ENCODE assay signal across 16 cellular contexts in the genomic region with DNA sequence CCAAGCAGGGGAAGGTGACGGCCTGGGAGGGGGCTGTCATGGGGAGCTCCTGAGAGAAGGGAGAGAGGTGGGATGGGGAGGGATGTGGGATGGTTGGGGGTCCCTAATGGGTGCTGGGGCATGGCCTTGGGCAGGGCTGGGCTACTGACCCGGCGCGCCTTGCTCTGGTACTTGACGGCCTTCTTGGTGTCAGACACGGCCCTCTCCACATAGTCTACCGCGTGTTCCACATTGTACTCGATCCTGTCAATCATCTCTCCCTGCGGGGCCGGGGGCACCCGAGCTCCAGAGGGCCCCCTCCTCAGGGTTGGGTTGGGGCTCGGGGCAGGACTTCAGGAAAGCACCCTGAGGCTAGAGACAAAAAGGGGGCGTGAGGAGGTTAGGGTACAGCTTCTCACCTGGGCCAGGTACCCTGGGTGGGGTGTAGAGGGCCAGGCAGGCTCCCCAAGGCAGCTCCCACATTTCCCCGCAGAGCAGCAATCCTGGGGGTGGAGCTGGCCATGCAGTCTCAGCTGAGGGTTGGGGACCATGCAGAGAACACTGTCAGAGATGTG. TPM values are rescaled to one million over a fixed set of nuclear protein-coding genes. Genes with fewer than 3 reads are reported as not detected.
DNase-seq lines count a peak whose midpoint lies in the region; ATAC-seq, FAIRE-seq and TF ChIP-seq lines count a peak whose summit lies in the region.
"Had no signal": no experiment of that assay in that cellular context is flagged by ENCODE, and none has a peak within 500 bp of the region (broad histone marks: within the 10 kb centered on the region; RNA-seq: fewer than 3 reads in every experiment).

No MANE protein-coding gene starts in this region.

- CTCF ChIA-PET in HepG2 (lab: Yijun Ruan, JAX; ENCODE audit: low intra/inter-chr PET ratio, low total read pairs), result interaction anchor here (0.7 to 2.2 kb wide), 2 partner anchors 25 to 95 kb away, joined by 3 to 15 read pairs; no protein-coding TSS in a partner anchor

- no peaks in the 10 kb centered on the region for H3K27me3 ChIP-seq in HepG2 (ENCODE audit: control insufficient read depth in 1 of 2, insufficient read depth in 2 of 2, low read length in 2 of 2)
- H3K27me3 ChIP-seq in right lobe of liver, result no peaks in the 10 kb centered on the region
- no peaks in the 10 kb centered on the region for H3K27me3 ChIP-seq in endocrine pancreas (ENCODE audit: control insufficient read depth, insufficient read depth, low read length)

- no peak overlapping the region for H3K4me2 ChIP-seq in HepG2 (ENCODE audit: low read depth, low read length)

- no peaks in the 10 kb centered on the region for H3K9me3 ChIP-seq in HepG2 (ENCODE audit: low read length)
- no peaks in the 10 kb centered on the region for H3K9me3 ChIP-seq in right lobe of liver
- no peaks in the 10 kb centered on the region for H3K9me3 ChIP-seq in T-helper 17 cell (ENCODE audit: control insufficient read depth, low read length, poor library complexity, severe bottlenecking)
- H3K9me3 ChIP-seq in endocrine pancreas (ENCODE audit: control insufficient read depth, low read length), result no peaks in the 10 kb centered on the region

- in situ Hi-C loops in HepG2 (cut with HindIII; ENCODE audit: extremely low pct_ligation_motif_present, low pct_unique_long_range_greater_than_20kb), result no loop called here

- H3K27me3 Mint-ChIP-seq in T-helper 17 cell, result no peaks in the 10 kb centered on the region

- 96% methylated on average over 13 of the region's 15 CpGs for whole genome bisulfite sequencing in HepG2 (ENCODE audit: low lambda C conversion rate)
- WGBS in right lobe of liver (ENCODE audit: insufficient coverage, low coverage, low lambda C conversion rate, missing lambda C conversion rate), result 100% methylated on average over 1 of the region's 15 CpGs

- no peak overlapping the region for H3K4me3 ChIP-seq in HepG2 (replicated peaks in 1 of 3; ENCODE audit: insufficient read depth in 1 of 3, low read depth in 2 of 3, low read length in 3 of 3)
- H3K4me3 ChIP-seq in right lobe of liver, result no peak overlapping the region
- H3K4me3 ChIP-seq in endocrine pancreas (ENCODE audit: control insufficient read depth, insufficient read depth, low read length), result no peak overlapping the region

- H3K4me1 ChIP-seq in HepG2 (ENCODE audit: insufficient read depth, low read length) (peaks cover 15% of the 10 kb centered on the region), right lobe of liver (no peaks in the 10 kb centered on the region), endocrine pancreas (ENCODE audit: control insufficient read depth, insufficient read depth, low read length) (no peaks in the 10 kb centered on the region)

- TF ChIP-seq POLR2A in HepG2 (IDR thresholded peaks at IDR 0.05; ENCODE audit: insufficient read depth in 1 of 2, low read depth in 2 of 2, low read length in 2 of 2) (no peak), right lobe of liver (IDR thresholded peaks at IDR 0.05) (no peak)

- peaks cover 4% of the 10 kb centered on the region for H3K36me3 Mint-ChIP-seq in T-helper 17 cell (ENCODE audit: low read depth)
- peaks cover 86% of the 10 kb centered on the region for H3K36me3 Mint-ChIP-seq in stimulated activated effector memory CD8-positive, alpha-beta T cell treated with anti-CD3 and anti-CD28 coated beads, Interleukin-12 subunit alpha, Interleukin-12 subunit beta, amount 100 ng/mL, for 72 hours

- H3K27ac ChIP-seq in HepG2 (ENCODE audit: extremely low read length, insufficient read depth, low read length) (no peak overlapping the region), right lobe of liver (no peak overlapping the region)

- intact Hi-C loops in HepG2 (cut with micrococcal nuclease; ENCODE audit: unreplicated experiment) (no loop called here), right lobe of liver (cut with DNase I) (no loop called here)

- POLR2A ChIA-PET in HepG2 (lab: Yijun Ruan, JAX), result interaction anchor here (0.7 to 1.4 kb wide), 4 partner anchors 9 to 94 kb away, joined by 3 to 5 read pairs (median 4); no protein-coding TSS in a partner anchor

- H3K79me2 ChIP-seq in HepG2 (ENCODE audit: insufficient read depth, low read length), result no peaks in the 10 kb centered on the region

- H3K4me3 Mint-ChIP-seq in T-helper 17 cell, result no peak overlapping the region
- no peak overlapping the region for H3K4me3 Mint-ChIP-seq in stimulated activated effector memory CD8-positive, alpha-beta T cell treated with anti-CD3 and anti-CD28 coated beads, Interleukin-12 subunit alpha, Interleukin-12 subunit beta, amount 100 ng/mL, for 72 hours
- H3K4me3 Mint-ChIP-seq: CD8-positive, alpha-beta T cell; IgD-negative memory B cell had no signal

- FAIRE-seq in HepG2 (lab: Jason Lieb, UNC), result no peak
- FAIRE-seq: D721Med had no signal

- TF ChIP-seq CTCF in HepG2 (CRISPR knock-in tag; IDR thresholded peaks at IDR 0.05) (no peak), right lobe of liver (IDR thresholded peaks at IDR 0.05) (no peak), omental fat pad (IDR thresholded peaks at IDR 0.05) (no peak)

- no peak for TF ChIP-seq RAD21 in HepG2 (CRISPR knock-in tag; IDR thresholded peaks at IDR 0.05)

- peaks cover 6 to 36% of the 10 kb centered on the region in 2 experiments for H3K36me3 ChIP-seq in HepG2 (replicated peaks in 1 of 2; ENCODE audit: control insufficient read depth in 1 of 2, insufficient read depth in 2 of 2, low read length in 2 of 2)
- peaks cover 0 to 17% (median 6%) of the 10 kb centered on the region in 4 donors for H3K36me3 ChIP-seq in right lobe of liver
- H3K36me3 ChIP-seq in endocrine pancreas (ENCODE audit: control insufficient read depth, insufficient read depth, low read length), result no peaks in the 10 kb centered on the region

- H3K4me1 Mint-ChIP-seq in T-helper 17 cell, result peaks cover 11% of the 10 kb centered on the region
- peaks cover 11% of the 10 kb centered on the region for H3K4me1 Mint-ChIP-seq in stimulated activated effector memory CD8-positive, alpha-beta T cell treated with anti-CD3 and anti-CD28 coated beads, Interleukin-12 subunit alpha, Interleukin-12 subunit beta, amount 100 ng/mL, for 72 hours

- H3K9me3 Mint-ChIP-seq in stimulated activated effector memory CD8-positive, alpha-beta T cell treated with anti-CD3 and anti-CD28 coated beads, Interleukin-12 subunit alpha, Interleukin-12 subunit beta, amount 100 ng/mL, for 72 hours, result no peaks in the 10 kb centered on the region
- H3K9me3 Mint-ChIP-seq: CD8-positive, alpha-beta T cell; IgD-negative memory B cell had no signal

- no TSS peak for BruUV-seq in HepG2 (replicated peaks; lab: Mats Ljungman, UMichigan)

- peaks cover 5% of the 10 kb centered on the region; the same call in 1 of the 2 replicates for H4K20me1 ChIP-seq in HepG2 (ENCODE audit: insufficient read depth, low read length)

- H3K27ac Mint-ChIP-seq in T-helper 17 cell, result peak overlapping the region; percentile 71
- peak overlapping the region; percentile 17 for H3K27ac Mint-ChIP-seq in stimulated activated effector memory CD8-positive, alpha-beta T cell treated with anti-CD3 and anti-CD28 coated beads, Interleukin-12 subunit alpha, Interleukin-12 subunit beta, amount 100 ng/mL, for 72 hours
- H3K27ac Mint-ChIP-seq: CD8-positive, alpha-beta T cell had no signal

- DNase-seq in HepG2 (ENCODE audit: low spot score), result no peak
- no peak for DNase-seq in right lobe of liver
- DNase-seq in T-helper 17 cell, result no peak
- no peak for DNase-seq in stimulated activated effector memory CD8-positive, alpha-beta T cell treated with anti-CD3 and anti-CD28 coated beads, Interleukin-12 subunit alpha, Interleukin-12 subunit beta, amount 100 ng/mL, for 72 hours (ENCODE audit: low spot score in 2 of 2)
- DNase-seq in A172 (ENCODE audit: low spot score), result no peak
- no peak for DNase-seq in cerebellar cortex (ENCODE audit: low spot score)
- DNase-seq in omental fat pad (ENCODE audit: low spot score), result no peak
- DNase-seq: COR-L47, DMS153, DMS79 treated with DMSO at 0.1 percent for 48 hours, GDM1 had no signal

- no peak overlapping the region for H3K9ac ChIP-seq in HepG2 (ENCODE audit: insufficient read depth, low read depth, low read length)
- peak overlapping the region; percentile 63 for H3K9ac ChIP-seq in endocrine pancreas (ENCODE audit: control insufficient read depth, insufficient read depth, low read length)

- TF ChIP-seq EP300 in HepG2 (IDR thresholded peaks at IDR 0.05; ENCODE audit: low read depth in 2 of 2, low read length in 2 of 2) (no peak), HepG2 (CRISPR knock-in tag; IDR thresholded peaks at IDR 0.05; ENCODE audit: borderline replicate concordance) (no peak)

- H2AFZ ChIP-seq in HepG2 (ENCODE audit: low read length), result no peak overlapping the region

- ATAC-seq in HepG2, result no peak
- ATAC-seq in right lobe of liver, result no peak
- ATAC-seq in T-helper 17 cell, result no peak
- no peak for ATAC-seq in stimulated activated effector memory CD8-positive, alpha-beta T cell treated with anti-CD3 and anti-CD28 coated beads, Interleukin-12 subunit alpha, Interleukin-12 subunit beta, amount 100 ng/mL, for 72 hours
- no peak for ATAC-seq in omental fat pad (ENCODE audit: low FRiP score)

RNA-seq across cellular contexts. Expression of a gene that starts 17.3 kb away (rescaled TPM):
- total RNA-seq in HepG2 (2016; rRNA removed; fragmentation: Illumina TruSeq; extraction: Trizol), result 37.5 and 47.5 TPM in 2 replicates
- 25.0 and 27.0 TPM in 2 replicates for total RNA-seq in HepG2 (2016; cell fraction: cytosol; rRNA removed; fragmentation: Illumina TruSeq; extraction: Trizol; ENCODE audit: low read depth)
- total RNA-seq in HepG2 (2016; cell fraction: insoluble cytoplasmic fraction; rRNA removed; fragmentation: Illumina TruSeq; extraction: Trizol), result 37.7 and 52.7 TPM in 2 replicates
- 22.7 and 27.6 TPM in 2 replicates for total RNA-seq in HepG2 (2016; cell fraction: membrane; rRNA removed; fragmentation: Illumina TruSeq; extraction: Trizol)
- total RNA-seq in HepG2 (2016; cell fraction: nucleus; rRNA removed; fragmentation: Illumina TruSeq; extraction: Trizol), result 36.5 and 38.0 TPM in 2 replicates
- polyA plus RNA-seq in HepG2 (2011; rRNA removed), result 50.3 and 54.5 TPM in 2 replicates
- polyA plus RNA-seq in HepG2 (2011; cell fraction: cytosol; rRNA removed), result 57.5 and 59.3 TPM in 2 replicates
- 61.1 and 71.4 TPM in 2 replicates for polyA plus RNA-seq in HepG2 (2011; cell fraction: nucleus; rRNA removed)
- 39.8 and 49.3 TPM in 2 replicates for polyA plus RNA-seq in HepG2 (2012)
- 23.2 and 24.2 TPM in 2 replicates for polyA plus RNA-seq in HepG2 (2016; cell fraction: cytosol; fragmentation: Illumina TruSeq; extraction: Trizol; ENCODE audit: low read depth)
- 54.9 and 56.3 TPM in 2 replicates for polyA plus RNA-seq in HepG2 (2016; cell fraction: insoluble cytoplasmic fraction; fragmentation: Illumina TruSeq; extraction: Trizol; ENCODE audit: low read depth)
- 27.2 and 30.8 TPM in 2 replicates for polyA plus RNA-seq in HepG2 (2016; cell fraction: membrane; fragmentation: Illumina TruSeq; extraction: Trizol; ENCODE audit: low read depth)
- polyA plus RNA-seq in HepG2 (2016; cell fraction: nucleus; fragmentation: Illumina TruSeq; extraction: Trizol; ENCODE audit: insufficient read depth, low read depth), result 97.8 and 98.1 TPM in 2 replicates
- polyA minus RNA-seq in HepG2 (2011; rRNA and poly(A)+ RNA removed; ENCODE audit: low replicate concordance), result 20.0 and 77.8 TPM in 2 replicates
- 9.4 and 16.6 TPM in 2 replicates for polyA minus RNA-seq in HepG2 (2011; cell fraction: cytosol; rRNA and poly(A)+ RNA removed)
- 14.7 and 15.2 TPM in 2 replicates for polyA minus RNA-seq in HepG2 (2011; cell fraction: nucleus; rRNA and poly(A)+ RNA removed)
- total RNA-seq in right lobe of liver, result 10 to 100 TPM; 24.1 to 35.0 (median 29.2) TPM
- total RNA-seq in T-helper 17 cell, result 10 to 100 TPM; 96.0 to 98.0 TPM
- total RNA-seq in A172 (2014; rRNA removed; shearing (Covaris generic)), result 129 and 138 TPM in 2 replicates
- total RNA-seq in omental fat pad, result 10 to 100 TPM; 28.8 to 52.2 (median 45.0) TPM

RNA-seq across cellular contexts. Expression of a gene that starts 17.4 kb away (rescaled TPM):
- total RNA-seq in HepG2 (2016; rRNA removed; fragmentation: Illumina TruSeq; extraction: Trizol) (3.0 and 3.3 TPM in 2 replicates), right lobe of liver (1 to 10 TPM; 5.4 to 8.8 (median 7.0) TPM), T-helper 17 cell (10 to 100 TPM; 10.6 to 11.5 TPM), omental fat pad (1 to 10 TPM; 4.0 to 5.3 (median 4.7) TPM)
- 1.3 TPM in 2 replicates for total RNA-seq in HepG2 (2016; cell fraction: cytosol; rRNA removed; fragmentation: Illumina TruSeq; extraction: Trizol; ENCODE audit: low read depth)
- 2.7 and 3.2 TPM in 2 replicates for total RNA-seq in HepG2 (2016; cell fraction: insoluble cytoplasmic fraction; rRNA removed; fragmentation: Illumina TruSeq; extraction: Trizol)
- 2.5 and 2.7 TPM in 2 replicates for total RNA-seq in HepG2 (2016; cell fraction: membrane; rRNA removed; fragmentation: Illumina TruSeq; extraction: Trizol)
- 2.6 and 2.8 TPM in 2 replicates for total RNA-seq in HepG2 (2016; cell fraction: nucleus; rRNA removed; fragmentation: Illumina TruSeq; extraction: Trizol)
- 3.5 and 3.8 TPM in 2 replicates for polyA plus RNA-seq in HepG2 (2011; rRNA removed)
- polyA plus RNA-seq in HepG2 (2011; cell fraction: cytosol; rRNA removed), result 3.7 and 5.6 TPM in 2 replicates
- 3.5 and 4.4 TPM in 2 replicates for polyA plus RNA-seq in HepG2 (2011; cell fraction: nucleus; rRNA removed)
- 2.0 and 4.5 TPM in 2 replicates for polyA plus RNA-seq in HepG2 (2012)
- polyA plus RNA-seq in HepG2 (2016; cell fraction: cytosol; fragmentation: Illumina TruSeq; extraction: Trizol; ENCODE audit: low read depth), result 1.9 and 2.1 TPM in 2 replicates
- 7.7 and 7.8 TPM in 2 replicates for polyA plus RNA-seq in HepG2 (2016; cell fraction: insoluble cytoplasmic fraction; fragmentation: Illumina TruSeq; extraction: Trizol; ENCODE audit: low read depth)
- polyA plus RNA-seq in HepG2 (2016; cell fraction: membrane; fragmentation: Illumina TruSeq; extraction: Trizol; ENCODE audit: low read depth), result 3.1 and 3.6 TPM in 2 replicates
- polyA plus RNA-seq in HepG2 (2016; cell fraction: nucleus; fragmentation: Illumina TruSeq; extraction: Trizol; ENCODE audit: insufficient read depth, low read depth), result 5.6 and 6.4 TPM in 2 replicates
- polyA minus RNA-seq in HepG2 (2011; rRNA and poly(A)+ RNA removed; ENCODE audit: low replicate concordance), result 8.4 and 10.1 TPM in 2 replicates
- polyA minus RNA-seq in HepG2 (2011; cell fraction: cytosol; rRNA and poly(A)+ RNA removed), result 2.0 and 3.3 TPM in 2 replicates
- polyA minus RNA-seq in HepG2 (2011; cell fraction: nucleus; rRNA and poly(A)+ RNA removed), result 7.7 and 9.3 TPM in 2 replicates
- 1.4 and 2.5 TPM in 2 replicates for total RNA-seq in A172 (2014; rRNA removed; shearing (Covaris generic))

RNA-seq across cellular contexts. Expression of a gene that starts 18.8 kb away (rescaled TPM):
- 2.9 and 6.1 TPM in 2 replicates for total RNA-seq in HepG2 (2016; rRNA removed; fragmentation: Illumina TruSeq; extraction: Trizol)
- total RNA-seq in HepG2 (2016; cell fraction: cytosol; rRNA removed; fragmentation: Illumina TruSeq; extraction: Trizol; ENCODE audit: low read depth), result 1.3 and 1.8 TPM in 2 replicates
- 3.3 and 5.7 TPM in 2 replicates for total RNA-seq in HepG2 (2016; cell fraction: insoluble cytoplasmic fraction; rRNA removed; fragmentation: Illumina TruSeq; extraction: Trizol)
- 2.4 and 4.1 TPM in 2 replicates for total RNA-seq in HepG2 (2016; cell fraction: membrane; rRNA removed; fragmentation: Illumina TruSeq; extraction: Trizol)
- total RNA-seq in HepG2 (2016; cell fraction: nucleus; rRNA removed; fragmentation: Illumina TruSeq; extraction: Trizol), result 6.6 and 10.3 TPM in 2 replicates
- polyA plus RNA-seq in HepG2 (2011; rRNA removed), result 12.2 and 14.8 TPM in 2 replicates
- polyA plus RNA-seq in HepG2 (2011; cell fraction: cytosol; rRNA removed), result 5.3 and 6.0 TPM in 2 replicates
- 75.2 and 75.4 TPM in 2 replicates for polyA plus RNA-seq in HepG2 (2011; cell fraction: nucleus; rRNA removed)
- polyA plus RNA-seq in HepG2 (2012), result 8.5 and 18.8 TPM in 2 replicates
- 0.94 and 1.4 TPM in 2 replicates for polyA plus RNA-seq in HepG2 (2016; cell fraction: cytosol; fragmentation: Illumina TruSeq; extraction: Trizol; ENCODE audit: low read depth)
- polyA plus RNA-seq in HepG2 (2016; cell fraction: insoluble cytoplasmic fraction; fragmentation: Illumina TruSeq; extraction: Trizol; ENCODE audit: low read depth), result 3.1 and 4.5 TPM in 2 replicates
- polyA plus RNA-seq in HepG2 (2016; cell fraction: membrane; fragmentation: Illumina TruSeq; extraction: Trizol; ENCODE audit: low read depth), result 2.3 and 2.5 TPM in 2 replicates
- 26.8 and 37.4 TPM in 2 replicates for polyA plus RNA-seq in HepG2 (2016; cell fraction: nucleus; fragmentation: Illumina TruSeq; extraction: Trizol; ENCODE audit: insufficient read depth, low read depth)
- polyA minus RNA-seq in HepG2 (2011; rRNA and poly(A)+ RNA removed; ENCODE audit: low replicate concordance), result 5.2 and 10.7 TPM in 2 replicates
- 1.7 and 3.1 TPM in 2 replicates for polyA minus RNA-seq in HepG2 (2011; cell fraction: cytosol; rRNA and poly(A)+ RNA removed)
- polyA minus RNA-seq in HepG2 (2011; cell fraction: nucleus; rRNA and poly(A)+ RNA removed), result 12.8 and 13.4 TPM in 2 replicates
- 1 to 10 TPM; 1.4 to 2.8 (median 1.9) TPM for total RNA-seq in right lobe of liver
- total RNA-seq in T-helper 17 cell, result 10 to 100 TPM; 18.4 to 21.2 TPM
- total RNA-seq in A172 (2014; rRNA removed; shearing (Covaris generic)), result 18.6 and 30.2 TPM in 2 replicates
- 10 to 100 TPM in 1 of 4 donors, 1 to 10 TPM in 3; 3.6 to 10.4 (median 4.8) TPM for total RNA-seq in omental fat pad

RNA-seq across cellular contexts. Expression of a gene that starts 33.0 kb away (rescaled TPM):
- total RNA-seq in HepG2 (2016; rRNA removed; fragmentation: Illumina TruSeq; extraction: Trizol) (4.9 and 6.3 TPM in 2 replicates), right lobe of liver (1 to 10 TPM; 1.2 to 3.0 (median 2.2) TPM), T-helper 17 cell (under 1 TPM in 1 of 2 donors, not detected in 1; 0.76 TPM), omental fat pad (1 to 10 TPM in 2 of 4 donors, under 1 TPM in 1, not detected in 1; 0.28 to 1.5 (median 1.1) TPM)
- total RNA-seq in HepG2 (2016; cell fraction: cytosol; rRNA removed; fragmentation: Illumina TruSeq; extraction: Trizol; ENCODE audit: low read depth), result 7.4 and 7.8 TPM in 2 replicates
- total RNA-seq in HepG2 (2016; cell fraction: insoluble cytoplasmic fraction; rRNA removed; fragmentation: Illumina TruSeq; extraction: Trizol), result 5.1 and 6.3 TPM in 2 replicates
- 11.3 and 11.5 TPM in 2 replicates for total RNA-seq in HepG2 (2016; cell fraction: membrane; rRNA removed; fragmentation: Illumina TruSeq; extraction: Trizol)
- 3.3 and 3.9 TPM in 2 replicates for total RNA-seq in HepG2 (2016; cell fraction: nucleus; rRNA removed; fragmentation: Illumina TruSeq; extraction: Trizol)
- 3.8 and 5.7 TPM in 2 replicates for polyA plus RNA-seq in HepG2 (2011; rRNA removed)
- polyA plus RNA-seq in HepG2 (2011; cell fraction: cytosol; rRNA removed), result 3.8 and 5.1 TPM in 2 replicates
- 11.9 and 15.2 TPM in 2 replicates for polyA plus RNA-seq in HepG2 (2011; cell fraction: nucleus; rRNA removed)
- polyA plus RNA-seq in HepG2 (2012), result 5.1 and 5.6 TPM in 2 replicates
- 5.8 and 6.7 TPM in 2 replicates for polyA plus RNA-seq in HepG2 (2016; cell fraction: cytosol; fragmentation: Illumina TruSeq; extraction: Trizol; ENCODE audit: low read depth)
- polyA plus RNA-seq in HepG2 (2016; cell fraction: insoluble cytoplasmic fraction; fragmentation: Illumina TruSeq; extraction: Trizol; ENCODE audit: low read depth), result 4.4 and 4.5 TPM in 2 replicates
- polyA plus RNA-seq in HepG2 (2016; cell fraction: membrane; fragmentation: Illumina TruSeq; extraction: Trizol; ENCODE audit: low read depth), result 7.2 and 7.6 TPM in 2 replicates
- polyA plus RNA-seq in HepG2 (2016; cell fraction: nucleus; fragmentation: Illumina TruSeq; extraction: Trizol; ENCODE audit: insufficient read depth, low read depth), result 8.1 and 8.8 TPM in 2 replicates
- 0.37 and 3.2 TPM in 2 replicates for polyA minus RNA-seq in HepG2 (2011; rRNA and poly(A)+ RNA removed; ENCODE audit: low replicate concordance)
- polyA minus RNA-seq in HepG2 (2011; cell fraction: cytosol; rRNA and poly(A)+ RNA removed), result 2.4 and 2.6 TPM in 2 replicates
- polyA minus RNA-seq in HepG2 (2011; cell fraction: nucleus; rRNA and poly(A)+ RNA removed), result 0.90 and 1.5 TPM in 2 replicates
- total RNA-seq in A172 (2014; rRNA removed; shearing (Covaris generic)), result 6.6 and 8.3 TPM in 2 replicates
- polyA plus RNA-seq: CD14-positive monocyte had no signal

RNA-seq across cellular contexts. Expression of a gene that starts 37.9 kb away (rescaled TPM):
- total RNA-seq in HepG2 (2016; rRNA removed; fragmentation: Illumina TruSeq; extraction: Trizol), result 6.4 and 7.0 TPM in 2 replicates
- 2.5 and 2.8 TPM in 2 replicates for total RNA-seq in HepG2 (2016; cell fraction: cytosol; rRNA removed; fragmentation: Illumina TruSeq; extraction: Trizol; ENCODE audit: low read depth)
- 6.2 and 6.4 TPM in 2 replicates for total RNA-seq in HepG2 (2016; cell fraction: insoluble cytoplasmic fraction; rRNA removed; fragmentation: Illumina TruSeq; extraction: Trizol)
- total RNA-seq in HepG2 (2016; cell fraction: membrane; rRNA removed; fragmentation: Illumina TruSeq; extraction: Trizol), result 3.3 and 3.6 TPM in 2 replicates
- 4.1 and 4.7 TPM in 2 replicates for total RNA-seq in HepG2 (2016; cell fraction: nucleus; rRNA removed; fragmentation: Illumina TruSeq; extraction: Trizol)
- 7.1 and 8.1 TPM in 2 replicates for polyA plus RNA-seq in HepG2 (2011; rRNA removed)
- 3.7 and 7.1 TPM in 2 replicates for polyA plus RNA-seq in HepG2 (2011; cell fraction: cytosol; rRNA removed)
- 10.5 and 11.1 TPM in 2 replicates for polyA plus RNA-seq in HepG2 (2011; cell fraction: nucleus; rRNA removed)
- 2.0 and 3.1 TPM in 2 replicates for polyA plus RNA-seq in HepG2 (2012)
- polyA plus RNA-seq in HepG2 (2016; cell fraction: cytosol; fragmentation: Illumina TruSeq; extraction: Trizol; ENCODE audit: low read depth), result 1.7 and 1.9 TPM in 2 replicates
- 7.3 and 7.9 TPM in 2 replicates for polyA plus RNA-seq in HepG2 (2016; cell fraction: insoluble cytoplasmic fraction; fragmentation: Illumina TruSeq; extraction: Trizol; ENCODE audit: low read depth)
- 1.8 and 2.3 TPM in 2 replicates for polyA plus RNA-seq in HepG2 (2016; cell fraction: membrane; fragmentation: Illumina TruSeq; extraction: Trizol; ENCODE audit: low read depth)
- 8.1 and 14.0 TPM in 2 replicates for polyA plus RNA-seq in HepG2 (2016; cell fraction: nucleus; fragmentation: Illumina TruSeq; extraction: Trizol; ENCODE audit: insufficient read depth, low read depth)
- 8.6 and 26.6 TPM in 2 replicates for polyA minus RNA-seq in HepG2 (2011; rRNA and poly(A)+ RNA removed; ENCODE audit: low replicate concordance)
- polyA minus RNA-seq in HepG2 (2011; cell fraction: cytosol; rRNA and poly(A)+ RNA removed), result 0.89 and 2.6 TPM in 2 replicates
- 6.2 and 11.3 TPM in 2 replicates for polyA minus RNA-seq in HepG2 (2011; cell fraction: nucleus; rRNA and poly(A)+ RNA removed)
- 1 to 10 TPM; 5.6 to 8.4 (median 7.0) TPM for total RNA-seq in right lobe of liver
- total RNA-seq in T-helper 17 cell, result 10 to 100 TPM; 14.0 to 15.1 TPM
- total RNA-seq in A172 (2014; rRNA removed; shearing (Covaris generic)), result 35.9 and 46.9 TPM in 2 replicates
- 10 to 100 TPM in 2 of 4 donors, 1 to 10 TPM in 2; 6.6 to 13.9 (median 9.4) TPM for total RNA-seq in omental fat pad
